Comparison of ENCODE assay signal across 23 cellular contexts in the genomic region with DNA sequence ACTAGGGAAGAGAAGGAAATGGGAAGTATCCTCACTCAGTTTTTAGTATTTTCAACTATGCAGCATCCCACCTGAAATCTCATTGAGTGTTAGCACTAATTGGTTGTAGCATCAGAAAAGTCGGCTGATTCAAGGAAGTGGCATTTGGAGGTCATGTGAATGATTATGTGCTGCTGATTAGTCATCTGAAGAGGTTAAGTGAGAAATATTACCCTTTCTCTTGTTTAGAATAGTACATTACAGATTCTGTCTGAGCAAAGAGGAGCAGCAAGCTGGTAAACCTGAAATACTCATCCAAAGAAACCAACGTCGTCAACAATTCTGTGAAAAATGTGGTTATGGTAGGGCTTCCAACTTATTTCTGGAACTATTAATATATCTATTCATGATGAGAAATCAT.
DNase-seq lines count a peak whose midpoint lies in the region; ATAC-seq and TF ChIP-seq lines count a peak whose summit lies in the region.
"Had no signal": no experiment of that assay in that cellular context is flagged by ENCODE, and none has a peak within 500 bp of the region (broad histone marks: within the 10 kb centered on the region; RNA-seq: fewer than 3 reads in every experiment).

No MANE protein-coding gene starts in this region.

- DNase-seq in SK-N-SH (no peak), SJSA1 (ENCODE audit: low read depth in 1 of 2, low spot score in 2 of 2) (peak in 1 of 2 experiments; percentile 19), fibroblast of the aortic adventitia (ENCODE audit: low read depth) (peak; percentile 33)
- DNase-seq: activated T-cell treated with anti-CD3 and anti-CD28 coated beads, Interleukin-2, amount 50 U/mL, for 72 hours; C1 segment of cervical spinal cord; DMS 273 treated with DMSO at 0.1 percent for 48 hours; esophagus squamous epithelium; hippocampal formation; NCI-H2029 treated with DMSO at 0.1 percent for 48 hours; NCI-H510A; psoas muscle; SHP77; spleen had no signal

- TF ChIP-seq CTCF in SK-N-SH (IDR thresholded peaks at IDR 0.05) (no peak), fibroblast of the aortic adventitia (IDR thresholded peaks at IDR 0.05; ENCODE audit: insufficient read depth, low read length) (no peak)

- TF ChIP-seq RAD21 in SK-N-SH (IDR thresholded peaks at IDR 0.05; ENCODE audit: low read length): no peak

- no peak overlapping the region for H2AFZ ChIP-seq in SK-N-SH (ENCODE audit: low read depth)

- peak overlapping the region in 1 of 2 experiments; percentile 74; a peak in 1 of 4 replicates for H3K27ac ChIP-seq in SK-N-SH (ENCODE audit: low read depth in 2 of 2, low read length in 1 of 2)
- peak overlapping the region; percentile 52 for H3K27ac ChIP-seq in SJSA1
- H3K27ac ChIP-seq: 22Rv1, cardiac muscle cell, esophagus squamous epithelium, psoas muscle, spleen, suprapubic skin had no signal

- H3K4me1 ChIP-seq in SK-N-SH (ENCODE audit: control insufficient read depth in 1 of 2, insufficient read depth in 2 of 2, low read depth in 1 of 2, low read length in 1 of 2) (peaks cover 0 to 4% of the 10 kb centered on the region in 2 experiments; a peak in 3 of 4 replicates), SJSA1 (replicated peaks) (peaks cover 27% of the 10 kb centered on the region)
- H3K4me1 ChIP-seq: esophagus squamous epithelium, psoas muscle, spleen, suprapubic skin had no signal

- POLR2A ChIA-PET in SK-N-SH (lab: Yijun Ruan, JAX): no interaction called here

- ATAC-seq in SK-N-SH treated with all-trans-retinoic acid at 6 μM for 48 hours (no peak; the same call in 1 of the 3 replicates), GM21786 (IDR thresholded peaks at IDR 0.05; ENCODE audit: unreplicated experiment) (no peak), GM21717 (IDR thresholded peaks at IDR 0.05; ENCODE audit: unreplicated experiment) (no peak), GM19452 (IDR thresholded peaks at IDR 0.05; ENCODE audit: unreplicated experiment) (no peak), GM21447 (IDR thresholded peaks at IDR 0.05; ENCODE audit: unreplicated experiment) (no peak)
- ATAC-seq: activated naive CD4-positive, alpha-beta T cell treated with anti-CD3 and anti-CD28 coated beads, Interleukin-2, amount 50 U/mL, for 72 hours; activated T-cell treated with anti-CD3 and anti-CD28 coated beads, Interleukin-2, amount 50 U/mL, for 72 hours; psoas muscle; WTC11 had no signal

- H3K4me3 ChIP-seq in SK-N-SH (ENCODE audit: low read depth in 2 of 2, low read length in 1 of 2): no peak overlapping the region
- no peak overlapping the region for H3K4me3 ChIP-seq in SJSA1
- no peak overlapping the region for H3K4me3 ChIP-seq in fibroblast of the aortic adventitia (ENCODE audit: low read depth, low read length)
- H3K4me3 ChIP-seq: cardiac muscle cell, esophagus squamous epithelium, psoas muscle, spleen, suprapubic skin had no signal

- peaks cover 20% of the 10 kb centered on the region for H3F3A ChIP-seq in SK-N-SH (replicated peaks; ENCODE audit: insufficient read depth)

- H3K27me3 ChIP-seq in SK-N-SH (ENCODE audit: insufficient read depth): no peaks in the 10 kb centered on the region
- no peaks in the 10 kb centered on the region for H3K27me3 ChIP-seq in SJSA1 (replicated peaks)
- H3K27me3 ChIP-seq: cardiac muscle cell, esophagus squamous epithelium, spleen, suprapubic skin had no signal

- no peak overlapping the region for H3K9ac ChIP-seq in SK-N-SH

- H3K36me3 ChIP-seq in SK-N-SH (replicated peaks in 1 of 2; ENCODE audit: control insufficient read depth in 1 of 2, insufficient read depth in 2 of 2, low read length in 1 of 2) (no peaks in the 10 kb centered on the region), SJSA1 (no peaks in the 10 kb centered on the region)
- H3K36me3 ChIP-seq: cardiac muscle cell, esophagus squamous epithelium, spleen, suprapubic skin had no signal

- H4K20me1 ChIP-seq in SK-N-SH (ENCODE audit: insufficient read depth): no peaks in the 10 kb centered on the region

- whole genome bisulfite sequencing in SK-N-SH (ENCODE audit: low lambda C conversion rate): 89% methylated on average over 3 of the region's 3 CpGs

- no peaks in the 10 kb centered on the region for H3K9me2 ChIP-seq in SK-N-SH

- no peak for TF ChIP-seq EP300 in SK-N-SH (IDR thresholded peaks at IDR 0.05; ENCODE audit: borderline replicate concordance in 1 of 2, low read depth in 1 of 2, low read length in 1 of 2)

- H3K79me2 ChIP-seq in SK-N-SH (ENCODE audit: insufficient read depth): no peaks in the 10 kb centered on the region

- H3K9me3 ChIP-seq in SK-N-SH: no peaks in the 10 kb centered on the region
- no peaks in the 10 kb centered on the region for H3K9me3 ChIP-seq in SJSA1 (replicated peaks)
- H3K9me3 ChIP-seq: esophagus squamous epithelium, psoas muscle, spleen, suprapubic skin had no signal

- CTCF ChIA-PET in SK-N-SH (lab: Yijun Ruan, JAX): interaction anchor here (0.6 to 1.1 kb wide), 2 partner anchors 14 to 223 kb away, joined by 3 read pairs; no protein-coding TSS in a partner anchor

- H3K4me2 ChIP-seq in SK-N-SH: no peak overlapping the region

TF ChIP-seq in SK-N-SH, 30 proteins besides CTCF, POLR2A, EP300 and RAD21:
- TF ChIP-seq FOSL2 (IDR thresholded peaks at IDR 0.05; ENCODE audit: borderline replicate concordance, low read depth): 0 out of 2 replicates have a peak, but pooled peaks have one; percentile 17
- TF ChIP-seq TCF12 (IDR thresholded peaks at IDR 0.05): no peak

TF ChIP-seq in SK-N-SH treated with all-trans-retinoic acid at 6 μM for 48 hours, 23 proteins besides CTCF, POLR2A, EP300 and RAD21:
- no peak for TF ChIP-seq OSR1 (CRISPR knock-in tag; IDR thresholded peaks at IDR 0.05)
- TF ChIP-seq ZFP30 (CRISPR knock-in tag; IDR thresholded peaks at IDR 0.05): no peak
- TF ChIP-seq, protein P1, sequence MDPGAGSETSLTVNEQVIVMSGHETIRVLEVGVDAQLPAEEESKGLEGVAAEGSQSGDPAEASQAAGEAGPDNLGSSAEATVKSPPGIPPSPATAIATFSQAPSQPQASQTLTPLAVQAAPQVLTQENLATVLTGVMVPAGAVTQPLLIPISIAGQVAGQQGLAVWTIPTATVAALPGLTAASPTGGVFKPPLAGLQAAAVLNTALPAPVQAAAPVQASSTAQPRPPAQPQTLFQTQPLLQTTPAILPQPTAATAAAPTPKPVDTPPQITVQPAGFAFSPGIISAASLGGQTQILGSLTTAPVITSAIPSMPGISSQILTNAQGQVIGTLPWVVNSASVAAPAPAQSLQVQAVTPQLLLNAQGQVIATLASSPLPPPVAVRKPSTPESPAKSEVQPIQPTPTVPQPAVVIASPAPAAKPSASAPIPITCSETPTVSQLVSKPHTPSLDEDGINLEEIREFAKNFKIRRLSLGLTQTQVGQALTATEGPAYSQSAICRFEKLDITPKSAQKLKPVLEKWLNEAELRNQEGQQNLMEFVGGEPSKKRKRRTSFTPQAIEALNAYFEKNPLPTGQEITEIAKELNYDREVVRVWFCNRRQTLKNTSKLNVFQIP (CRISPR knock-in tag; IDR thresholded peaks at IDR 0.05; ENCODE audit: borderline replicate concordance, low read depth): no peak
- no peak for TF ChIP-seq PPARA (CRISPR knock-in tag; IDR thresholded peaks at IDR 0.05; ENCODE audit: borderline replicate concordance)
- no peak for TF ChIP-seq ZC3H10 (CRISPR knock-in tag; IDR thresholded peaks at IDR 0.05)
- TF ChIP-seq SNAI2 (CRISPR knock-in tag; IDR thresholded peaks at IDR 0.05): no peak
- TF ChIP-seq, protein P2, sequence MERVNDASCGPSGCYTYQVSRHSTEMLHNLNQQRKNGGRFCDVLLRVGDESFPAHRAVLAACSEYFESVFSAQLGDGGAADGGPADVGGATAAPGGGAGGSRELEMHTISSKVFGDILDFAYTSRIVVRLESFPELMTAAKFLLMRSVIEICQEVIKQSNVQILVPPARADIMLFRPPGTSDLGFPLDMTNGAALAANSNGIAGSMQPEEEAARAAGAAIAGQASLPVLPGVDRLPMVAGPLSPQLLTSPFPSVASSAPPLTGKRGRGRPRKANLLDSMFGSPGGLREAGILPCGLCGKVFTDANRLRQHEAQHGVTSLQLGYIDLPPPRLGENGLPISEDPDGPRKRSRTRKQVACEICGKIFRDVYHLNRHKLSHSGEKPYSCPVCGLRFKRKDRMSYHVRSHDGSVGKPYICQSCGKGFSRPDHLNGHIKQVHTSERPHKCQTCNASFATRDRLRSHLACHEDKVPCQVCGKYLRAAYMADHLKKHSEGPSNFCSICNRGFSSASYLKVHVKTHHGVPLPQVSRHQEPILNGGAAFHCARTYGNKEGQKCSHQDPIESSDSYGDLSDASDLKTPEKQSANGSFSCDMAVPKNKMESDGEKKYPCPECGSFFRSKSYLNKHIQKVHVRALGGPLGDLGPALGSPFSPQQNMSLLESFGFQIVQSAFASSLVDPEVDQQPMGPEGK (CRISPR knock-in tag; IDR thresholded peaks at IDR 0.05; ENCODE audit: borderline replicate concordance): no peak
- TF ChIP-seq ZNF8 (CRISPR knock-in tag; IDR thresholded peaks at IDR 0.05): no peak
- no peak for TF ChIP-seq RARB (CRISPR knock-in tag; IDR thresholded peaks at IDR 0.05)
- TF ChIP-seq CSDC2 (CRISPR knock-in tag; IDR thresholded peaks at IDR 0.05): no peak
- TF ChIP-seq BACH2 (CRISPR knock-in tag; IDR thresholded peaks at IDR 0.05; ENCODE audit: borderline replicate concordance): no peak
- TF ChIP-seq, protein P3, sequence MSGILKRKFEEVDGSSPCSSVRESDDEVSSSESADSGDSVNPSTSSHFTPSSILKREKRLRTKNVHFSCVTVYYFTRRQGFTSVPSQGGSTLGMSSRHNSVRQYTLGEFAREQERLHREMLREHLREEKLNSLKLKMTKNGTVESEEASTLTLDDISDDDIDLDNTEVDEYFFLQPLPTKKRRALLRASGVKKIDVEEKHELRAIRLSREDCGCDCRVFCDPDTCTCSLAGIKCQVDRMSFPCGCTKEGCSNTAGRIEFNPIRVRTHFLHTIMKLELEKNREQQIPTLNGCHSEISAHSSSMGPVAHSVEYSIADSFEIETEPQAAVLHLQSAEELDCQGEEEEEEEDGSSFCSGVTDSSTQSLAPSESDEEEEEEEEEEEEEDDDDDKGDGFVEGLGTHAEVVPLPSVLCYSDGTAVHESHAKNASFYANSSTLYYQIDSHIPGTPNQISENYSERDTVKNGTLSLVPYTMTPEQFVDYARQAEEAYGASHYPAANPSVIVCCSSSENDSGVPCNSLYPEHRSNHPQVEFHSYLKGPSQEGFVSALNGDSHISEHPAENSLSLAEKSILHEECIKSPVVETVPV (CRISPR knock-in tag; IDR thresholded peaks at IDR 0.05): no peak
